Comparison of ENCODE assay signal across 9 cellular contexts in the genomic region with DNA sequence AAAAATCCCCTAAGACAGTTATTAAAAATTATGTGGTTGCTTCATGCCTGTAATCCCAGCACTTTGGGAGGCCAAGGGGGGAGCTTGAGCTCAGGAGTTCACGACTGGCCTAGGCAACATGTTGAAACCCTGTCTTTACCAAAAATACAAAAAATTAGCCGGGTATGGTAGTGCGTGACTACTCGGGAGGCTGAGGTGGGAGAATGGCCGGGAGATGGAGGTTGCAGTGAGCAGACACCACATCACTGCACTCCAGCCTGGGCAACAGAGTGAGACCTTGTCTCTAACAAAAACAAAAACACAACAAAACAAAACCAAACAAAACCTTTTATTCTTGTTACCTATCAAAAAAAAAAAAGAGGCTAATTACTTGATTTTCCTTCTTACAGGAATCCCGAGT. TPM values are rescaled to one million over a fixed set of nuclear protein-coding genes. Genes with fewer than 3 reads are reported as not detected.
DNase-seq lines count a peak whose midpoint lies in the region; ATAC-seq lines count a peak whose summit lies in the region.
"Had no signal": no experiment of that assay in that cellular context is flagged by ENCODE, and none has a peak within 500 bp of the region (broad histone marks: within the 10 kb centered on the region; RNA-seq: fewer than 3 reads in every experiment).

No MANE protein-coding gene starts in this region.

- peak overlapping the region; percentile 92 for H3K27ac Mint-ChIP-seq in activated naive CD4-positive, alpha-beta T cell treated with anti-CD3 and anti-CD28 coated beads for 36 hours
- peak overlapping the region; percentile 94 for H3K27ac Mint-ChIP-seq in activated T-helper 17 cell treated with anti-CD3 and anti-CD28 coated beads, Interleukin-2, amount 50 U/mL, for 72 hours
- peak overlapping the region; percentile 93 to 98 (median 96) for H3K27ac Mint-ChIP-seq in immature natural killer cell
- H3K27ac Mint-ChIP-seq in stimulated activated naive CD8-positive, alpha-beta T cell treated with anti-CD3 and anti-CD28 coated beads, Interleukin-15, amount 100 ng/mL, for 72 hours: peak overlapping the region; percentile 90 to 95

- ATAC-seq in activated T-helper 17 cell treated with anti-CD3 and anti-CD28 coated beads, Interleukin-2, amount 50 U/mL, for 72 hours (replicated peaks): no peak
- no peak for ATAC-seq in stimulated activated naive CD8-positive, alpha-beta T cell treated with anti-CD3 and anti-CD28 coated beads, Interleukin-15, amount 100 ng/mL, for 72 hours
- ATAC-seq in GM18868 (IDR thresholded peaks at IDR 0.05; ENCODE audit: unreplicated experiment) (no peak), GM19452 (IDR thresholded peaks at IDR 0.05; ENCODE audit: unreplicated experiment) (no peak), GM21723 (IDR thresholded peaks at IDR 0.05; ENCODE audit: unreplicated experiment) (no peak)

- CTCF ChIA-PET in activated naive CD4-positive, alpha-beta T cell treated with anti-CD3 and anti-CD28 coated beads for 36 hours (lab: Charles Lee): interaction anchor here (0.5 to 9.5 kb wide), 6 partner anchors 13 to 348 kb away, joined by 3 to 262 read pairs (median 4); no protein-coding TSS in a partner anchor

- H3K27me3 Mint-ChIP-seq in activated naive CD4-positive, alpha-beta T cell treated with anti-CD3 and anti-CD28 coated beads for 36 hours (ENCODE audit: low read depth): no peaks in the 10 kb centered on the region
- no peaks in the 10 kb centered on the region for H3K27me3 Mint-ChIP-seq in activated T-helper 17 cell treated with anti-CD3 and anti-CD28 coated beads, Interleukin-2, amount 50 U/mL, for 72 hours
- peaks cover 2 to 9% (median 7%) of the 10 kb centered on the region in 3 donors for H3K27me3 Mint-ChIP-seq in immature natural killer cell (ENCODE audit: low read depth in 3 of 3)
- H3K27me3 Mint-ChIP-seq in stimulated activated naive CD8-positive, alpha-beta T cell treated with anti-CD3 and anti-CD28 coated beads, Interleukin-15, amount 100 ng/mL, for 72 hours: no peaks in the 10 kb centered on the region

- H3K36me3 Mint-ChIP-seq in activated naive CD4-positive, alpha-beta T cell treated with anti-CD3 and anti-CD28 coated beads for 36 hours (ENCODE audit: low read depth): peaks cover 17% of the 10 kb centered on the region
- peaks cover 53% of the 10 kb centered on the region for H3K36me3 Mint-ChIP-seq in activated T-helper 17 cell treated with anti-CD3 and anti-CD28 coated beads, Interleukin-2, amount 50 U/mL, for 72 hours (ENCODE audit: low read depth)
- peaks cover 0 to 5% (median 0%) of the 10 kb centered on the region in 3 donors for H3K36me3 Mint-ChIP-seq in immature natural killer cell

- peaks cover 55% of the 10 kb centered on the region for H3K4me1 Mint-ChIP-seq in activated naive CD4-positive, alpha-beta T cell treated with anti-CD3 and anti-CD28 coated beads for 36 hours (ENCODE audit: low read depth)
- H3K4me1 Mint-ChIP-seq in activated T-helper 17 cell treated with anti-CD3 and anti-CD28 coated beads, Interleukin-2, amount 50 U/mL, for 72 hours: peaks cover 23% of the 10 kb centered on the region
- peaks cover 56 to 74% of the 10 kb centered on the region in 2 donors for H3K4me1 Mint-ChIP-seq in immature natural killer cell
- H3K4me1 Mint-ChIP-seq in stimulated activated naive CD8-positive, alpha-beta T cell treated with anti-CD3 and anti-CD28 coated beads, Interleukin-15, amount 100 ng/mL, for 72 hours: peaks cover 63% of the 10 kb centered on the region

- H3K9me3 Mint-ChIP-seq in activated naive CD4-positive, alpha-beta T cell treated with anti-CD3 and anti-CD28 coated beads for 36 hours: no peaks in the 10 kb centered on the region
- H3K9me3 Mint-ChIP-seq in activated T-helper 17 cell treated with anti-CD3 and anti-CD28 coated beads, Interleukin-2, amount 50 U/mL, for 72 hours: no peaks in the 10 kb centered on the region
- no peaks in the 10 kb centered on the region for H3K9me3 Mint-ChIP-seq in immature natural killer cell
- H3K9me3 Mint-ChIP-seq in stimulated activated naive CD8-positive, alpha-beta T cell treated with anti-CD3 and anti-CD28 coated beads, Interleukin-15, amount 100 ng/mL, for 72 hours: no peaks in the 10 kb centered on the region

- intact Hi-C loops in activated naive CD4-positive, alpha-beta T cell treated with anti-CD3 and anti-CD28 coated beads for 36 hours (cut with micrococcal nuclease): loop anchor here (2.0 to 5.0 kb wide), 4 partner anchors 29 to 928 kb away; no protein-coding TSS in a partner anchor

- H3K4me3 Mint-ChIP-seq in activated naive CD4-positive, alpha-beta T cell treated with anti-CD3 and anti-CD28 coated beads for 36 hours: peak overlapping the region; percentile 78
- H3K4me3 Mint-ChIP-seq in activated T-helper 17 cell treated with anti-CD3 and anti-CD28 coated beads, Interleukin-2, amount 50 U/mL, for 72 hours: peak overlapping the region; percentile 87
- H3K4me3 Mint-ChIP-seq in immature natural killer cell: peak overlapping the region; percentile 88 to 98 (median 94)
- peak overlapping the region; percentile 85 to 87 for H3K4me3 Mint-ChIP-seq in stimulated activated naive CD8-positive, alpha-beta T cell treated with anti-CD3 and anti-CD28 coated beads, Interleukin-15, amount 100 ng/mL, for 72 hours

- peak; percentile 8 for DNase-seq in activated naive CD4-positive, alpha-beta T cell treated with anti-CD3 and anti-CD28 coated beads for 36 hours
- DNase-seq in activated naive CD4-positive, alpha-beta T cell (lab: John Stamatoyannopoulos, UW): no peak
- DNase-seq in immature natural killer cell: no peak
- peak in 1 of 2 donors; percentile 22 for DNase-seq in stimulated activated naive CD8-positive, alpha-beta T cell treated with anti-CD3 and anti-CD28 coated beads, Interleukin-15, amount 100 ng/mL, for 72 hours
- DNase-seq: effector CD8-positive, alpha-beta T cell had no signal

RNA-seq across cellular contexts. Expression of a gene that starts 2.1 kb away (rescaled TPM):
- total RNA-seq in activated naive CD4-positive, alpha-beta T cell treated with anti-CD3 and anti-CD28 coated beads for 36 hours: 10 to 100 TPM; 60.5 to 62.4 TPM
- 10 to 100 TPM; 72.9 to 76.4 TPM for total RNA-seq in activated T-helper 17 cell treated with anti-CD3 and anti-CD28 coated beads, Interleukin-2, amount 50 U/mL, for 72 hours
- polyA plus RNA-seq in immature natural killer cell: 1 to 10 TPM; 2.8 to 5.7 (median 3.0) TPM

RNA-seq across cellular contexts. Expression of a gene that starts 50.6 kb away (rescaled TPM):
- total RNA-seq in activated naive CD4-positive, alpha-beta T cell treated with anti-CD3 and anti-CD28 coated beads for 36 hours: under 1 TPM; 0.15 to 0.26 TPM
- under 1 TPM; 0.37 to 0.63 TPM for total RNA-seq in activated T-helper 17 cell treated with anti-CD3 and anti-CD28 coated beads, Interleukin-2, amount 50 U/mL, for 72 hours
- polyA plus RNA-seq in immature natural killer cell: not detected
